In genomic region chr5:140107312-140108092, GRCh38 we compare ENCODE assay signal across 8 cellular contexts. TPM values are rescaled to one million over a fixed set of nuclear protein-coding genes. Genes with fewer than 3 reads are reported as not detected.
A peak's percentile ranks its signal among the peaks of the same experiment; 100 is the strongest.
DNase-seq lines count a peak whose midpoint lies in the region; ATAC-seq and TF ChIP-seq lines count a peak whose summit lies in the region.

No MANE protein-coding gene starts in this region.

- H3K9ac ChIP-seq in HUES6 (ENCODE audit: low read length), result peak overlapping the region; percentile 78
- H3K9ac ChIP-seq in OCI-LY3 (ENCODE audit: low read length), result peak overlapping the region; percentile 66
- peak overlapping the region; percentile 93 for H3K9ac ChIP-seq in mucosa of stomach (ENCODE audit: low read length)

- peaks cover 40% of the 10 kb centered on the region for H3K79me2 ChIP-seq in OCI-LY3 (ENCODE audit: low read length)

- H3K9me3 ChIP-seq in HUES6 (ENCODE audit: control insufficient read depth, insufficient read depth, low read depth, low read length) (no peaks in the 10 kb centered on the region), OCI-LY3 (ENCODE audit: insufficient read depth, low read length) (no peaks in the 10 kb centered on the region), mucosa of stomach (ENCODE audit: control insufficient read depth, low read length) (no peaks in the 10 kb centered on the region)

- DNase-seq in DMS 273 treated with DMSO at 0.1 percent for 48 hours (lab: John Stamatoyannopoulos, UW) (peak; percentile 66), activated T-cell treated with anti-CD3 and anti-CD28 coated beads for 48 hours (ENCODE audit: low read depth) (peak; percentile 92), epithelial cell of proximal tubule (ENCODE audit: low read depth) (no peak)
- peak; percentile 93 for DNase-seq in stimulated activated CD8-positive, alpha-beta memory T cell treated with anti-CD3 and anti-CD28 coated beads, Interleukin-4, amount 100 ng/mL, for 48 hours

- peaks cover 11% of the 10 kb centered on the region; the same call in 1 of the 2 replicates for H4K20me1 ChIP-seq in OCI-LY3 (ENCODE audit: insufficient read depth, low read length)

- H3K27ac ChIP-seq in HUES6 (ENCODE audit: low read depth, low read length) (peak overlapping the region; percentile 2; the same call in 1 of the 2 replicates), OCI-LY3 (ENCODE audit: low read length) (peak overlapping the region; percentile 65)

- H3K4me3 ChIP-seq in HUES6 (ENCODE audit: low read depth, low read length) (peak overlapping the region; percentile 82), OCI-LY3 (ENCODE audit: low read length) (peak overlapping the region; percentile 98), epithelial cell of proximal tubule (ENCODE audit: low read depth, low read length) (peak overlapping the region; percentile 87), mucosa of stomach (ENCODE audit: low read length) (peak overlapping the region; percentile 43)

- peak; percentile 6; the same call in 1 of the 2 replicates for TF ChIP-seq CTCF in OCI-LY3 (IDR thresholded peaks at IDR 0.05; ENCODE audit: low read depth, low read length)
- peak; percentile 19 for TF ChIP-seq CTCF in epithelial cell of proximal tubule (conservative IDR thresholded peaks at IDR 0.05; ENCODE audit: low read depth, low read length)

- peak overlapping the region; percentile 77 for H3K4me2 ChIP-seq in OCI-LY3 (ENCODE audit: low read length)

- ATAC-seq in GM21423 (IDR thresholded peaks at IDR 0.05; ENCODE audit: unreplicated experiment), result peak; percentile 88

- H3K4me1 ChIP-seq in HUES6 (ENCODE audit: control insufficient read depth, insufficient read depth, low read length) (peaks cover 22% of the 10 kb centered on the region), OCI-LY3 (ENCODE audit: low read length) (peaks cover 28% of the 10 kb centered on the region), mucosa of stomach (ENCODE audit: control insufficient read depth, insufficient read depth, low read length) (peaks cover 24% of the 10 kb centered on the region)

- H3K27me3 ChIP-seq in HUES6 (ENCODE audit: control insufficient read depth, insufficient read depth, low read length) (peaks cover 89% of the 10 kb centered on the region), OCI-LY3 (ENCODE audit: low read depth, low read length) (no peaks in the 10 kb centered on the region; the same call in 1 of the 2 replicates), mucosa of stomach (ENCODE audit: control insufficient read depth, insufficient read depth, low read length) (peaks cover 13% of the 10 kb centered on the region)

- no peaks in the 10 kb centered on the region for H3K36me3 ChIP-seq in HUES6 (ENCODE audit: control insufficient read depth, insufficient read depth, low read length)
- no peaks in the 10 kb centered on the region for H3K36me3 ChIP-seq in OCI-LY3 (replicated peaks; ENCODE audit: low read depth, low read length)
- H3K36me3 ChIP-seq in mucosa of stomach (ENCODE audit: control insufficient read depth, insufficient read depth, low read length), result no peaks in the 10 kb centered on the region

- peak overlapping the region; percentile 52; the same call in 1 of the 2 replicates for H2AFZ ChIP-seq in OCI-LY3 (ENCODE audit: low read depth, low read length)

RNA-seq across cellular contexts. Expression of gene PURA, which starts 6.4 kb away (rescaled TPM):
- total RNA-seq in epithelial cell of proximal tubule, result 6.1 and 7.7 TPM in 2 replicates

RNA-seq across cellular contexts. Expression of gene IGIP, which starts 18.2 kb away (rescaled TPM):
- 1.1 and 1.5 TPM in 2 replicates for total RNA-seq in epithelial cell of proximal tubule

Comparison
In these comparisons a context has a peak if more than half of its experiments do, and no peak if none do; other contexts are left out.
1. H3K4me3 ChIP-seq: peak in every context shown above with its lines; median percentile 98 in OCI-LY3; 87 in epithelial cell of proximal tubule; 82 in HUES6; 43 in mucosa of stomach.